ENCODE assay signal across 12 cellular contexts in genomic region chr1:224623310-224623714, GRCh38. TPM values are rescaled to one million over a fixed set of nuclear protein-coding genes. Genes with fewer than 3 reads are reported as not detected.
DNase-seq lines count a peak whose midpoint lies in the region; ATAC-seq, FAIRE-seq and TF ChIP-seq lines count a peak whose summit lies in the region.
"Had no signal": no experiment of that assay in that cellular context is flagged by ENCODE, and none has a peak within 500 bp of the region (broad histone marks: within the 10 kb centered on the region; RNA-seq: fewer than 3 reads in every experiment).

No MANE protein-coding gene starts in this region.

- peak overlapping the region; percentile 96 for H3K27ac Mint-ChIP-seq in activated CD4-positive, alpha-beta T cell treated with anti-CD3 and anti-CD28 coated beads for 36 hours

- peak; percentile 62 for ATAC-seq in activated CD4-positive, alpha-beta T cell treated with anti-CD3 and anti-CD28 coated beads for 36 hours
- ATAC-seq in Panc1 (peak; percentile 53), HG02798 (IDR thresholded peaks at IDR 0.05; ENCODE audit: poor library complexity, unreplicated experiment) (no peak)

- no peak overlapping the region for H3K27ac ChIP-seq in Panc1 (ENCODE audit: low read length)
- H3K27ac ChIP-seq in brain microvascular endothelial cell = peak overlapping the region; percentile 86
- H3K27ac ChIP-seq in coronary artery = no peak overlapping the region

- H3K27me3 ChIP-seq in Panc1 (ENCODE audit: control insufficient read depth, insufficient read depth, low read length) (peaks cover 7% of the 10 kb centered on the region), brain microvascular endothelial cell (replicated peaks) (peaks cover 2% of the 10 kb centered on the region), skeletal muscle satellite cell (ENCODE audit: control insufficient read depth, insufficient read depth, low read length) (peaks cover 29% of the 10 kb centered on the region)
- H3K27me3 ChIP-seq: Peyer's patch had no signal

- H3K4me3 Mint-ChIP-seq in activated CD4-positive, alpha-beta T cell treated with anti-CD3 and anti-CD28 coated beads for 36 hours = peak overlapping the region; percentile 45

- H3K9me3 ChIP-seq in Panc1 (ENCODE audit: control insufficient read depth, insufficient read depth, low read depth, low read length) (no peaks in the 10 kb centered on the region), skeletal muscle satellite cell (replicated peaks; ENCODE audit: low read length) (no peaks in the 10 kb centered on the region)
- H3K9me3 ChIP-seq: Peyer's patch had no signal

- H3K4me2 ChIP-seq in skeletal muscle satellite cell (ENCODE audit: low read length) = peak overlapping the region; percentile 65

- H3K9me3 Mint-ChIP-seq in activated CD4-positive, alpha-beta T cell treated with anti-CD3 and anti-CD28 coated beads for 36 hours (ENCODE audit: low read depth) = peaks cover 11% of the 10 kb centered on the region

- TF ChIP-seq CTCF in Panc1 (IDR thresholded peaks at IDR 0.05) = no peak
- TF ChIP-seq CTCF in brain microvascular endothelial cell (IDR thresholded peaks at IDR 0.05; ENCODE audit: low read depth, low read length, missing control alignments) = no peak
- no peak for TF ChIP-seq CTCF in coronary artery (IDR thresholded peaks at IDR 0.05)

- POLR2A ChIA-PET in activated CD4-positive, alpha-beta T cell treated with anti-CD3 and anti-CD28 coated beads for 36 hours (lab: Charles Lee) = interaction anchor here (0.7 kb wide), 1 partner anchor 80 kb away, joined by 3 read pairs; no protein-coding TSS in a partner anchor
- POLR2A ChIA-PET in Panc1 (lab: Charles Lee) = no interaction called here

- peaks cover 5% of the 10 kb centered on the region for H3K36me3 Mint-ChIP-seq in activated CD4-positive, alpha-beta T cell treated with anti-CD3 and anti-CD28 coated beads for 36 hours (ENCODE audit: low read depth)

- in situ Hi-C loops in Panc1 (cut with HindIII; ENCODE audit: low pct_unique_long_range_greater_than_20kb, low sequenced_read_pairs) = no loop called here
- in situ Hi-C loops in brain microvascular endothelial cell (cut with HindIII; ENCODE audit: low pct_ligation_motif_present, low sequenced_read_pairs) = loop anchor here (25.0 kb wide), 1 partner anchor 111 kb away; no protein-coding TSS in a partner anchor

- peaks cover 31% of the 10 kb centered on the region for H3K4me1 Mint-ChIP-seq in activated CD4-positive, alpha-beta T cell treated with anti-CD3 and anti-CD28 coated beads for 36 hours

- H3K27me3 Mint-ChIP-seq in activated CD4-positive, alpha-beta T cell treated with anti-CD3 and anti-CD28 coated beads for 36 hours = peaks cover 31% of the 10 kb centered on the region

- BruUV-seq in Panc1 (replicated peaks; lab: Mats Ljungman, UMichigan) = no TSS peak

- no peak for FAIRE-seq in GM19239 (lab: Jason Lieb, UNC)
- FAIRE-seq: endometrium had no signal

- H3K4me3 ChIP-seq in Panc1 (ENCODE audit: low read depth in 2 of 2, low read length in 2 of 2) (no peak overlapping the region), brain microvascular endothelial cell (ENCODE audit: low read depth, low read length) (peak overlapping the region; percentile 13), skeletal muscle satellite cell (ENCODE audit: low read length) (no peak overlapping the region), coronary artery (no peak overlapping the region)
- H3K4me3 ChIP-seq: lung, Peyer's patch had no signal

- CTCF ChIA-PET in activated CD4-positive, alpha-beta T cell treated with anti-CD3 and anti-CD28 coated beads for 36 hours (lab: Charles Lee) = interaction anchor here (0.5 to 1.0 kb wide), 5 partner anchors 13 to 125 kb away, joined by 3 read pairs; no protein-coding TSS in a partner anchor
- CTCF ChIA-PET in Panc1 (lab: Charles Lee) = no interaction called here

- H3K36me3 ChIP-seq in Panc1 (ENCODE audit: control insufficient read depth, insufficient read depth, low read length) = no peaks in the 10 kb centered on the region
- no peaks in the 10 kb centered on the region for H3K36me3 ChIP-seq in brain microvascular endothelial cell (replicated peaks)
- H3K36me3 ChIP-seq in skeletal muscle satellite cell (ENCODE audit: insufficient read depth, low read length) = no peaks in the 10 kb centered on the region
- H3K36me3 ChIP-seq: Peyer's patch had no signal

- H3K4me1 ChIP-seq in Panc1 (ENCODE audit: control insufficient read depth, insufficient read depth, low read length) (no peaks in the 10 kb centered on the region), skeletal muscle satellite cell (ENCODE audit: control insufficient read depth, insufficient read depth, low read length) (peaks cover 30% of the 10 kb centered on the region)

- intact Hi-C loops in activated CD4-positive, alpha-beta T cell treated with anti-CD3 and anti-CD28 coated beads for 36 hours (cut with DNase I, micrococcal nuclease) = loop anchor here in 1 of 2 experiments (5.0 kb wide), 4 partner anchors 81 to 191 kb away; partner anchors contain the start of gene WDR26
- intact Hi-C loops in Panc1 (cut with micrococcal nuclease; ENCODE audit: unreplicated experiment) = no loop called here

- peak; percentile 40 for DNase-seq in activated CD4-positive, alpha-beta T cell treated with anti-CD3 and anti-CD28 coated beads for 36 hours
- DNase-seq in activated CD4-positive, alpha-beta T cell treated with anti-CD3 and anti-CD28 coated beads, Interleukin-2, amount 50 U/mL, for 4 hours = no peak
- DNase-seq in Panc1 (ENCODE audit: low read depth, low spot score) (peak; percentile 64), brain microvascular endothelial cell (peak; percentile 75), GM19239 (ENCODE audit: insufficient read length, low spot score) (no peak), coronary artery (ENCODE audit: low spot score) (no peak)
- DNase-seq: Karpas-422 had no signal

- peak overlapping the region; percentile 29 for H3K9ac ChIP-seq in skeletal muscle satellite cell (ENCODE audit: low read depth, low read length)

RNA-seq across cellular contexts. Expression of gene CNIH3, which starts 7.2 kb away (rescaled TPM):
- 1 to 10 TPM; 1.5 to 1.8 TPM for total RNA-seq in activated CD4-positive, alpha-beta T cell treated with anti-CD3 and anti-CD28 coated beads for 36 hours
- 3.7 TPM for total RNA-seq in Panc1 (2021; ENCODE audit: unreplicated experiment)
- polyA plus RNA-seq in Panc1 (2012; ENCODE audit: insufficient read length) = 5.9 TPM
- 1.5 and 2.8 TPM in 2 replicates for total RNA-seq in skeletal muscle satellite cell (2012; rRNA removed)
- total RNA-seq: Peyer's patch had no signal

Comparison
In these comparisons a context has a peak if more than half of its experiments do, and no peak if none do; other contexts are left out.
1. DNase-seq: peak in activated CD4-positive, alpha-beta T cell treated with anti-CD3 and anti-CD28 coated beads for 36 hours (single experiment), Panc1 (single experiment) and brain microvascular endothelial cell (single experiment); none in activated CD4-positive, alpha-beta T cell treated with anti-CD3 and anti-CD28 coated beads, Interleukin-2, amount 50 U/mL, for 4 hours (0 of 2), GM19239 (single experiment) and coronary artery (single experiment).